Comparison of ENCODE assay signal across 8 cellular contexts in the genomic region with DNA sequence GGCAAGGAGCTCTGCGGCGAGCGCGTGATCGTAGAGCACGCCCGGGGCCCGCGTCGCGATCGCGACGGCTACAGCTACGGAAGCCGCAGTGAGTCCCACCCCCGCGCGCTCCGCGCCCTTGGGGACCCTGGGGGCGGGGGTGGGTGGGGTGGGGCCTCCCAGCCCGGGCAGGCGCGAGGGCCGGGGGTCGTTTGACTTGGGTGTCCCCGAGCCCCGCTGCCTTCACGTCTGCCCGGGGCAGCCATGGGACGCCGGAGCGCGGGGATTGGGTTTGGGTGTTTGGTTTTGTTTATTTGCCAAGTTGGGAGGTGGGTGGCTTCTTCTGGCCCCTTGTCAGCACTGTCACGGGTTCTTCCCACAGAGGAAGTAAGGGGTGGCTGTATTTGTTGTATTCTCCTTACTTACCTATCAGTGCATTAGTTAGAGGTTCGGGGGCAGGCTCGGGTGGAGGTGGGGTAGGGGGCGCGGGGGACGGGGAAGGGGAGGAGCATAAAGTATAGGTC. TPM values are rescaled to one million over a fixed set of nuclear protein-coding genes. Genes with fewer than 3 reads are reported as not detected.
DNase-seq lines count a peak whose midpoint lies in the region; ATAC-seq and TF ChIP-seq lines count a peak whose summit lies in the region.

No MANE protein-coding gene starts in this region.

- TF ChIP-seq CTCF in brain microvascular endothelial cell (IDR thresholded peaks at IDR 0.05; ENCODE audit: low read depth, low read length, missing control alignments), result no peak

- ATAC-seq in HG03571 (IDR thresholded peaks at IDR 0.05; ENCODE audit: unreplicated experiment) (peak; percentile 1), GM18520 (IDR thresholded peaks at IDR 0.05; ENCODE audit: unreplicated experiment) (no peak)

- H3K27me3 ChIP-seq in brain microvascular endothelial cell (replicated peaks), result no peaks in the 10 kb centered on the region

- H3K36me3 ChIP-seq in brain microvascular endothelial cell (replicated peaks), result peaks cover 42% of the 10 kb centered on the region

- peak overlapping the region; percentile 100 for H3K27ac ChIP-seq in brain microvascular endothelial cell

- peak; percentile 54 for DNase-seq in NCI-H146 (lab: John Stamatoyannopoulos, UW)
- no peak for DNase-seq in NCI-H146 treated with DMSO at 0.1 percent for 48 hours (lab: John Stamatoyannopoulos, UW; ENCODE audit: unreplicated experiment)
- DNase-seq in brain microvascular endothelial cell, result no peak
- peak; percentile 89 for DNase-seq in mesenteric fat pad (ENCODE audit: low spot score)
- no peak for DNase-seq in DMS114 treated with DMSO at 0.1 percent for 48 hours (lab: John Stamatoyannopoulos, UW; ENCODE audit: unreplicated experiment)
- DNase-seq in kidney glomerular epithelial cell (lab: John Stamatoyannopoulos, UW), result no peak

- in situ Hi-C loops in brain microvascular endothelial cell (cut with HindIII; ENCODE audit: low pct_ligation_motif_present, low sequenced_read_pairs), result no loop called here

- peak overlapping the region; percentile 90 for H3K4me3 ChIP-seq in brain microvascular endothelial cell (ENCODE audit: low read depth, low read length)

RNA-seq across cellular contexts. Expression of gene SRSF6, which starts 0.8 kb away (rescaled TPM):
- total RNA-seq in mesenteric fat pad, result 99.8 TPM

RNA-seq across cellular contexts. Expression of gene L3MBTL1, which starts 49.0 kb away (rescaled TPM):
- total RNA-seq in mesenteric fat pad, result 8.4 TPM

Comparison
In these comparisons a context has a peak if more than half of its experiments do, and no peak if none do; other contexts are left out.
1. DNase-seq: peak in NCI-H146 (single experiment) and mesenteric fat pad (single experiment); none in NCI-H146 treated with DMSO at 0.1 percent for 48 hours (single experiment), brain microvascular endothelial cell (single experiment), DMS114 treated with DMSO at 0.1 percent for 48 hours (single experiment) and kidney glomerular epithelial cell (single experiment).